In genomic region chr14:68820536-68820935, GRCh38 we compare ENCODE assay signal across 12 cellular contexts. TPM values are rescaled to one million over a fixed set of nuclear protein-coding genes. Genes with fewer than 3 reads are reported as not detected.
DNase-seq lines count a peak whose midpoint lies in the region; ATAC-seq and TF ChIP-seq lines count a peak whose summit lies in the region.
"Had no signal": no experiment of that assay in that cellular context is flagged by ENCODE, and none has a peak within 500 bp of the region (broad histone marks: within the 10 kb centered on the region; RNA-seq: fewer than 3 reads in every experiment).

No MANE protein-coding gene starts in this region.

- no peaks in the 10 kb centered on the region for H3K9me3 Mint-ChIP-seq in activated CD8-positive, alpha-beta T cell treated with anti-CD3 and anti-CD28 coated beads for 36 hours

- DNase-seq in activated naive CD4-positive, alpha-beta T cell treated with Interleukin-2 at 50 U/mL for 16 hours, result peak; percentile 45
- no peak for DNase-seq in activated naive CD4-positive, alpha-beta T cell treated with anti-CD3 and anti-CD28 coated beads, Interleukin-2, amount 50 U/mL, for 16 hours
- peak; percentile 63 for DNase-seq in activated CD8-positive, alpha-beta T cell treated with anti-CD3 and anti-CD28 coated beads for 36 hours
- no peak for DNase-seq in brain microvascular endothelial cell
- DNase-seq in superior temporal gyrus (ENCODE audit: extremely low spot score), result no peak
- DNase-seq: colonic mucosa had no signal

- no peaks in the 10 kb centered on the region for H3K27me3 Mint-ChIP-seq in activated CD8-positive, alpha-beta T cell treated with anti-CD3 and anti-CD28 coated beads for 36 hours

- peaks cover 25 to 81% (median 64%) of the 10 kb centered on the region in 4 donors for H3K4me1 ChIP-seq in liver (ENCODE audit: control insufficient read depth in 4 of 4, insufficient read depth in 4 of 4, low read length in 3 of 4)

- no peak for TF ChIP-seq RAD21 in liver (IDR thresholded peaks at IDR 0.05)

- POLR2A ChIA-PET in activated CD8-positive, alpha-beta T cell treated with anti-CD3 and anti-CD28 coated beads for 36 hours (lab: Charles Lee), result interaction anchor here (1.2 to 10.5 kb wide), 2 partner anchors 31 to 41 kb away, joined by 3 to 207 read pairs; partner anchors contain the start of gene ZFP36L1

- CTCF ChIA-PET in activated CD8-positive, alpha-beta T cell treated with anti-CD3 and anti-CD28 coated beads for 36 hours (lab: Charles Lee), result interaction anchor here (2.0 to 10.5 kb wide), 4 partner anchors 23 to 534 kb away, joined by 4 to 268 read pairs (median 39); partner anchors contain the start of gene ZFP36L1

- H3K36me3 ChIP-seq in liver (ENCODE audit: control insufficient read depth in 4 of 4, insufficient read depth in 3 of 4, low read depth in 1 of 4, low read length in 3 of 4) (no peaks in the 10 kb centered on the region), brain microvascular endothelial cell (replicated peaks) (no peaks in the 10 kb centered on the region)
- H3K36me3 ChIP-seq: colonic mucosa, Peyer's patch, right atrium auricular region, tibial nerve had no signal

- H3K36me3 Mint-ChIP-seq in activated CD8-positive, alpha-beta T cell treated with anti-CD3 and anti-CD28 coated beads for 36 hours (ENCODE audit: low read depth), result no peaks in the 10 kb centered on the region

- peak overlapping the region; percentile 86 to 90 for H3K27ac ChIP-seq in liver (ENCODE audit: low read depth in 1 of 2, low read length in 2 of 2)
- no peak overlapping the region for H3K27ac ChIP-seq in brain microvascular endothelial cell
- H3K27ac ChIP-seq: right atrium auricular region had no signal

- ATAC-seq in activated CD8-positive, alpha-beta T cell treated with anti-CD3 and anti-CD28 coated beads for 36 hours, result no peak
- no peak for ATAC-seq in GM18520 (IDR thresholded peaks at IDR 0.05; ENCODE audit: unreplicated experiment)
- no peak for ATAC-seq in GM18868 (IDR thresholded peaks at IDR 0.05; ENCODE audit: unreplicated experiment)

- no peak for TF ChIP-seq CTCF in activated CD8-positive, alpha-beta T cell treated with anti-CD3 and anti-CD28 coated beads for 36 hours (IDR thresholded peaks at IDR 0.05)
- TF ChIP-seq CTCF in liver (IDR thresholded peaks at IDR 0.05; ENCODE audit: low read depth, low read length, missing input control) (no peak), brain microvascular endothelial cell (IDR thresholded peaks at IDR 0.05; ENCODE audit: low read depth, low read length, missing control alignments) (no peak)

- H3K9ac ChIP-seq in liver (ENCODE audit: low read depth in 1 of 2, low read length in 2 of 2), result peak overlapping the region in 1 of 2 donors; percentile 70

- WGBS in liver, result 61% methylated on average over 4 of the region's 4 CpGs

- H3K27me3 ChIP-seq in liver (ENCODE audit: control insufficient read depth in 4 of 4, insufficient read depth in 4 of 4, low read length in 3 of 4), result no peaks in the 10 kb centered on the region
- H3K27me3 ChIP-seq in brain microvascular endothelial cell (replicated peaks), result no peaks in the 10 kb centered on the region
- H3K27me3 ChIP-seq: colonic mucosa, Peyer's patch, right atrium auricular region, tibial nerve had no signal

- H3K4me3 ChIP-seq in liver (ENCODE audit: low read depth in 1 of 3, low read length in 3 of 3) (peak overlapping the region in 1 of 3 donors; percentile 39), brain microvascular endothelial cell (ENCODE audit: low read depth, low read length) (no peak overlapping the region)
- H3K4me3 ChIP-seq: colonic mucosa, Peyer's patch, right atrium auricular region, tibial nerve had no signal

- H3K9me3 ChIP-seq in liver (ENCODE audit: control insufficient read depth in 4 of 4, low read length in 3 of 4), result no peaks in the 10 kb centered on the region
- H3K9me3 ChIP-seq: colonic mucosa, Peyer's patch, right atrium auricular region, tibial nerve had no signal

- peaks cover 53% of the 10 kb centered on the region for H3K4me1 Mint-ChIP-seq in activated CD8-positive, alpha-beta T cell treated with anti-CD3 and anti-CD28 coated beads for 36 hours (ENCODE audit: low read depth)

- peak overlapping the region; percentile 6 for H3K4me3 Mint-ChIP-seq in activated CD8-positive, alpha-beta T cell treated with anti-CD3 and anti-CD28 coated beads for 36 hours

- in situ Hi-C loops in brain microvascular endothelial cell (cut with HindIII; ENCODE audit: low pct_ligation_motif_present, low sequenced_read_pairs), result loop anchor here (25.0 kb wide), 1 partner anchor 883 kb away; no protein-coding TSS in a partner anchor

- intact Hi-C loops in activated CD8-positive, alpha-beta T cell treated with anti-CD3 and anti-CD28 coated beads for 36 hours (cut with micrococcal nuclease), result no loop called here

- peak overlapping the region; percentile 75 for H3K27ac Mint-ChIP-seq in activated CD8-positive, alpha-beta T cell treated with anti-CD3 and anti-CD28 coated beads for 36 hours

TF ChIP-seq in liver, 16 proteins besides CTCF, POLR2A, EP300 and RAD21:
- TF ChIP-seq FOXA1 (IDR thresholded peaks at IDR 0.05) (no peak), JUND (IDR thresholded peaks at IDR 0.05) (peak in 1 of 2 donors; percentile 5)

RNA-seq across cellular contexts. Expression of gene ZFP36L1, which starts 27.7 kb away (rescaled TPM):
- total RNA-seq in activated CD8-positive, alpha-beta T cell treated with anti-CD3 and anti-CD28 coated beads for 36 hours, result 10 to 100 TPM; 57.4 to 60.6 TPM
- total RNA-seq in liver, result 10 to 100 TPM; 25.0 to 58.2 TPM
- polyA plus RNA-seq in liver, result 100 to 1,000 TPM in 1 of 2 donors, 10 to 100 TPM in 1; 80.8 to 170 TPM

Comparison
In these comparisons a context has a peak if more than half of its experiments do, and no peak if none do; other contexts are left out.
1. DNase-seq: peak in activated naive CD4-positive, alpha-beta T cell treated with Interleukin-2 at 50 U/mL for 16 hours (single experiment) and activated CD8-positive, alpha-beta T cell treated with anti-CD3 and anti-CD28 coated beads for 36 hours (single experiment); none in activated naive CD4-positive, alpha-beta T cell treated with anti-CD3 and anti-CD28 coated beads, Interleukin-2, amount 50 U/mL, for 16 hours (single experiment), brain microvascular endothelial cell (single experiment) and superior temporal gyrus (single experiment).